In the genomic region with DNA sequence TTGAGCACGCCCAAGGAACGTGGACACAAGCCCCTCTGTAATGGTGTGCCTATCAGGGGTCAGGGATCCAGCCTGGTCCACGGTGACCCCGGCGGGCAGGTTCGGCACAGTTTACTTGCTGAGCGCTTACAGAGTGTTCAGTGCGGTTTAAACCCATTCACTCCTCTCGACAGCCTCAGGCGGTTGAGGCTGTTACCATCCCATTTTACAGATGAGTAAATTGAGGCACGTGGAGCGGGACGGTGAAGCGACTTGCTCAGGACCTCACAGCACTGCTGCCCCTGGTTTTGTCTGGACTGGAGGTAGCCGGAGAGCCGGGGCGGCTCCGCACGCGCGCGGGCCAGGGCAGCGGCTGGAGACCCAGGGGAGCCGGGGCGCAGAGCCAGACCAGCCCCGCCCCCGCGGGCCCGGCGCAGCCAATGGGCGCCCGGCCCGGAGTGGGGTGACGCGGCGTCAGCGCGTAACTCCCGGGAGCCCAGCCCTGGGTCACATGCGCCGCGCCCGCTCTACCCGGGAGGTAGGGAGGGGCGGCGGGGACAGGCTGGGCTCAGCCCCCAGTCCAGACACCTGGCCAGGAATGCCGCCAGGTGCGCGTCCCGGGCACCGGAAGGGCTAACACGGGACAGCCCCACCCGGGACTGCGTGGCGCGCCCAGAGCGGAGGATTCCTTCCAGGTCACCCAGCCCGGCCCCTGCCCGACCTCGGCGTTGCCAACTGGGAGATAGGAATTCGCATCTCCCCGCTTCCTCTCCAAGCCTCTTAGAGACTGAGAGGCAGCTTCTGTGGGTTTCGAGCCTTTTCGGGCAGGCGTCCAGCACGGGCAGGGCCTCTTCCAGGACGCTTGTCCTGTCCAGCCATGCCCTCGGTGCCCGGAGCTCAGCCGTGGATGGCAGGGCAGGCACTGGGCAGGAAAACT, we compare ENCODE assay signal across 9 cellular contexts. TPM values are rescaled to one million over a fixed set of nuclear protein-coding genes. Genes with fewer than 3 reads are reported as not detected.
DNase-seq lines count a peak whose midpoint lies in the region; ATAC-seq, FAIRE-seq and TF ChIP-seq lines count a peak whose summit lies in the region.
"Had no signal": no experiment of that assay in that cellular context is flagged by ENCODE, and none has a peak within 500 bp of the region (broad histone marks: within the 10 kb centered on the region; RNA-seq: fewer than 3 reads in every experiment).

No MANE protein-coding gene starts in this region.

- no peaks in the 10 kb centered on the region for H3K9me1 ChIP-seq in endothelial cell of umbilical vein (replicated peaks; ENCODE audit: control insufficient read depth, extremely low read depth, insufficient read depth, low read length)

- POLR2A ChIA-PET in endothelial cell of umbilical vein (lab: Charles Lee): interaction anchor here (0.6 kb wide), 1 partner anchor 147 kb away, joined by 4 read pairs; no protein-coding TSS in a partner anchor

- H3K4me1 ChIP-seq in BLaER1 treated with 17β-estradiol and CSF1 and Interleukin-3, amounts not matched to agents 10 nM and 100 nM: peaks cover 58 to 86% (median 77%) of the 10 kb centered on the region in 10 experiments
- H3K4me1 ChIP-seq in endothelial cell of umbilical vein (ENCODE audit: control insufficient read depth, extremely low read depth, insufficient read depth, low read length): peaks cover 50% of the 10 kb centered on the region

- TF ChIP-seq POLR2A in endothelial cell of umbilical vein (IDR thresholded peaks at IDR 0.05; ENCODE audit: low read depth, low read length): peak; percentile 88

- ATAC-seq in GM19372 (IDR thresholded peaks at IDR 0.05; ENCODE audit: low read depth, unreplicated experiment) (peak; percentile 76), HG03571 (IDR thresholded peaks at IDR 0.05; ENCODE audit: unreplicated experiment) (peak; percentile 49)

- H3K36me3 ChIP-seq in BLaER1 treated with 17β-estradiol and CSF1 and Interleukin-3, amounts not matched to agents 10 nM and 100 nM: peaks cover 0 to 8% (median 2%) of the 10 kb centered on the region in 11 experiments; a peak in 3 of 22 replicates
- no peaks in the 10 kb centered on the region for H3K36me3 ChIP-seq in endothelial cell of umbilical vein (ENCODE audit: control insufficient read depth in 2 of 2, extremely low read depth in 1 of 2, insufficient read depth in 2 of 2, low read length in 2 of 2)

- H3K9me3 ChIP-seq in BLaER1 treated with 17β-estradiol and CSF1 and Interleukin-3, amounts not matched to agents 10 nM and 100 nM (replicated peaks in 1 of 11): no peaks in the 10 kb centered on the region
- H3K9me3 ChIP-seq in endothelial cell of umbilical vein (replicated peaks; ENCODE audit: control insufficient read depth, insufficient read depth, low read length): no peaks in the 10 kb centered on the region

- BruUV-seq in endothelial cell of umbilical vein (replicated peaks; lab: Mats Ljungman, UMichigan): no TSS peak

- intact Hi-C loops in endothelial cell of umbilical vein (cut with micrococcal nuclease): loop anchor here (1.0 kb wide), 1 partner anchor 10 kb away; no protein-coding TSS in a partner anchor

- peaks cover 10% of the 10 kb centered on the region for H3K79me2 ChIP-seq in endothelial cell of umbilical vein (ENCODE audit: control insufficient read depth, insufficient read depth, low read length)

- H3K9ac ChIP-seq in BLaER1 treated with 17β-estradiol and CSF1 and Interleukin-3, amounts not matched to agents 10 nM and 100 nM: peak overlapping the region; percentile 67 to 100 (median 100)
- peak overlapping the region; percentile 85 for H3K9ac ChIP-seq in endothelial cell of umbilical vein (replicated peaks; ENCODE audit: extremely low read depth, insufficient read depth, low read length)

- FAIRE-seq in endothelial cell of umbilical vein (lab: Jason Lieb, UNC): no peak

- no peaks in the 10 kb centered on the region for H3K27me3 ChIP-seq in BLaER1 treated with 17β-estradiol and CSF1 and Interleukin-3, amounts not matched to agents 10 nM and 100 nM
- no peaks in the 10 kb centered on the region for H3K27me3 ChIP-seq in endothelial cell of umbilical vein (ENCODE audit: control insufficient read depth in 2 of 2, insufficient read depth in 2 of 2, low read length in 2 of 2)

- H3K27ac ChIP-seq in BLaER1 treated with 17β-estradiol and CSF1 and Interleukin-3, amounts not matched to agents 10 nM and 100 nM: peak overlapping the region; percentile 87 to 100 (median 99)
- peak overlapping the region; percentile 94 for H3K27ac ChIP-seq in endothelial cell of umbilical vein (ENCODE audit: insufficient read depth, low read depth, low read length)

- H3K4me3 ChIP-seq in BLaER1 treated with 17β-estradiol and CSF1 and Interleukin-3, amounts not matched to agents 10 nM and 100 nM: peak overlapping the region; percentile 42 to 92 (median 55)
- peak overlapping the region in 2 of 3 experiments; percentile 31 to 52 for H3K4me3 ChIP-seq in endothelial cell of umbilical vein (replicated peaks in 1 of 3; ENCODE audit: insufficient read depth in 1 of 3, low read depth in 1 of 3, low read length in 3 of 3)
- H3K4me3 ChIP-seq: SK-N-MC had no signal

- peak overlapping the region; percentile 60 for H2AFZ ChIP-seq in endothelial cell of umbilical vein (ENCODE audit: low read depth, low read length)

- H3K4me2 ChIP-seq in BLaER1 treated with 17β-estradiol and CSF1 and Interleukin-3, amounts not matched to agents 10 nM and 100 nM: peak overlapping the region; percentile 93 to 100 (median 99)
- H3K4me2 ChIP-seq in endothelial cell of umbilical vein (ENCODE audit: insufficient read depth, low read length): peak overlapping the region; percentile 70

- CTCF ChIA-PET in endothelial cell of umbilical vein (lab: Charles Lee): interaction anchor here (0.7 to 3.1 kb wide), 8 partner anchors 20 to 79 kb away, joined by 3 to 15 read pairs (median 4); no protein-coding TSS in a partner anchor

- TF ChIP-seq CTCF in endothelial cell of umbilical vein (IDR thresholded peaks at IDR 0.05; ENCODE audit: extremely low read depth in 1 of 2, insufficient read depth in 1 of 2, low read depth in 1 of 2, low read length in 2 of 2): no peak

- dilution Hi-C loops in endothelial cell of umbilical vein (cut with MboI; ENCODE audit: extremely low pct_ligation_motif_present, low sequenced_read_pairs): no loop called here

- H4K20me1 ChIP-seq in BLaER1 treated with 17β-estradiol and CSF1 and Interleukin-3, amounts not matched to agents 10 nM and 100 nM: peaks cover 3 to 9% (median 8%) of the 10 kb centered on the region in 11 experiments; a peak in 15 of 22 replicates
- H4K20me1 ChIP-seq in endothelial cell of umbilical vein (replicated peaks; ENCODE audit: control insufficient read depth, extremely low read depth, insufficient read depth, low read length): no peaks in the 10 kb centered on the region

- peak; percentile 81 for DNase-seq in NOMO-1 treated with DMSO at 0.1 percent for 48 hours (lab: John Stamatoyannopoulos, UW; ENCODE audit: unreplicated experiment)
- DNase-seq in activated T-cell treated with anti-CD3 and anti-CD28 coated beads for 24 hours (ENCODE audit: low read depth): peak; percentile 76
- peak; percentile 83 for DNase-seq in endothelial cell of umbilical vein (ENCODE audit: low read depth, low spot score)
- peak; percentile 92 for DNase-seq in midbrain (lab: John Stamatoyannopoulos, UW)
- DNase-seq in stimulated activated CD8-positive, alpha-beta memory T cell treated with anti-CD3 and anti-CD28 coated beads, Interleukin-2, amount 100 ng/mL, for 1 hour (ENCODE audit: low read depth in 2 of 2): peak; percentile 57 to 66

TF ChIP-seq in endothelial cell of umbilical vein, 7 proteins besides CTCF, POLR2A, EP300 and RAD21:
- no peak for TF ChIP-seq MAX (IDR thresholded peaks at IDR 0.05; ENCODE audit: insufficient read depth, insufficient read length)
- no peak for TF ChIP-seq EZH2 (IDR thresholded peaks at IDR 0.05; ENCODE audit: borderline replicate concordance, low read depth, low read length, severe bottlenecking)
- no peak for TF ChIP-seq JUN (IDR thresholded peaks at IDR 0.05; ENCODE audit: borderline replicate concordance, insufficient read depth, insufficient read length, low read depth)
- TF ChIP-seq GATA2 (IDR thresholded peaks at IDR 0.05; ENCODE audit: insufficient read depth, insufficient read length, low read depth, low read length): no peak
- TF ChIP-seq POLR2AphosphoS5 (IDR thresholded peaks at IDR 0.05; ENCODE audit: insufficient read depth, low read depth, low read length): peak; percentile 89
- TF ChIP-seq FOS (IDR thresholded peaks at IDR 0.05; ENCODE audit: borderline replicate concordance, insufficient read depth, low read length): no peak

RNA-seq across cellular contexts. Expression of gene SREBF1, which starts 3.3 kb away (rescaled TPM):
- total RNA-seq in endothelial cell of umbilical vein: 109 and 117 TPM in 2 replicates
- polyA plus RNA-seq in endothelial cell of umbilical vein: 50.4 and 66.3 TPM in 2 replicates
- polyA plus RNA-seq in endothelial cell of umbilical vein (2011; cell fraction: cytosol; rRNA removed): 22.4 and 31.8 TPM in 2 replicates
- 139 and 174 TPM in 2 replicates for polyA plus RNA-seq in endothelial cell of umbilical vein (2011; cell fraction: nucleus; rRNA removed)
- polyA plus RNA-seq in endothelial cell of umbilical vein (2012): 64.9 and 76.2 TPM in 2 replicates
- 51.5 and 65.4 TPM in 2 replicates for polyA minus RNA-seq in endothelial cell of umbilical vein
- polyA minus RNA-seq in endothelial cell of umbilical vein (2011; cell fraction: cytosol; rRNA and poly(A)+ RNA removed): 114 TPM
- 78.3 and 98.8 TPM in 2 replicates for polyA minus RNA-seq in endothelial cell of umbilical vein (2011; cell fraction: nucleus; rRNA and poly(A)+ RNA removed)

Comparison
In these comparisons a context has a peak if more than half of its experiments do, and no peak if none do; other contexts are left out.
1. Peak in every context shown above with its lines: DNase-seq, ATAC-seq, H3K4me3 ChIP-seq and H3K27ac ChIP-seq.